In the genomic region with DNA sequence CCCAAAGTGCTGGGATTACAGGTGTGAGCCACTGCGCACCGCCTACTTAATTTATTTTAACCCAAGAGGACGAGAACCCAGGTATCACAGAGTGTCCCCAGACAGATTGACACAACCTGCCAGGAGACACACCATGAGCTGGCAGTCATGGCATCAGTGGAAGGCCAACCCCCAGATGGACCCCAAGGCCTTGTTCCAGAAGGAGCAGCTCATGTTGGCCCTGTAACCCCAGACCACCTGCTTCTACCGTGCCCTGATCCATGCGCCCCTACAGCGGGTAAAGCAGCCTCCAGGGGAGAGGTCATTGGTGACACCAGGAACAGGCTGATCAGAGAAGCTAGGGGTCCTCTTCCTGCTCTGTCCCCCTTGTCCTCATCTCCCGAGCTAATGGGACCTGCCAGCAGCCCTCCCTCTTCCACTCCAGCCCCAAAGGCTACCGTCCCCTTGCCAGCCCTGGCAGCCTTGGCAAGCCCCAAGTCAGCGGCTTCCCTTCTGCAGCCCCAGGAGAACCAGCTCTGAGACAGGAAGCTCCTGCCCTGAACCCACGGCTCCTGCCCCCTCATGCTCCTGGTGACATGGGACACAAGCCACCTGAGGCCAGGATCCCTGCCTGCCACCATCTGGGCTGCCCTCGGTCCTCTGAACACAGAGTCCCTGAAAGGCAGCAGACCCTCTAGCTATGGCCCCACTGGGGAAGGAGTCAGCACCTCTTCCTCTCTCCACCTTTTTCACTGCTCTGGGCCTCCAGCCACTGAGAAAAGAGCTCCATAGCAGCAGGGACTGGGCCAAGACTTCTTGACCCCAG, we compare ENCODE assay signal across 22 cellular contexts. TPM values are rescaled to one million over a fixed set of nuclear protein-coding genes. Genes with fewer than 3 reads are reported as not detected.
"Had no signal": no experiment of that assay in that cellular context is flagged by ENCODE, and none has a peak within 500 bp of the region (broad histone marks: within the 10 kb centered on the region; RNA-seq: fewer than 3 reads in every experiment).

No MANE protein-coding gene starts in this region.

- H3K27ac Mint-ChIP-seq: activated naive CD8-positive, alpha-beta T cell; activated T-helper 1 cell treated with anti-CD3 and anti-CD28 coated beads, Interleukin-12 subunit alpha, Interleukin-12 subunit beta, Interleukin-2, Interleukin-4 antibody, amounts not matched to agents 30 ng/mL and 10 ng/mL and 1 ng/mL, durations not matched to agents 14 hours and 24 hours and 36 hours; memory B cell; stimulated activated naive B cell treated with anti-CD40 and anti-IgM and Interleukin-4, amounts not matched to agents 10 μg/mL and 1 μg/mL and 100 μg/mL, for 72 hours had no signal

- H3K4me1 ChIP-seq: colonic mucosa, gastrocnemius medialis had no signal

- H3K36me3 Mint-ChIP-seq: activated naive CD8-positive, alpha-beta T cell; memory B cell; stimulated activated naive B cell treated with anti-CD40 and anti-IgM and Interleukin-4, amounts not matched to agents 10 μg/mL and 1 μg/mL and 100 μg/mL, for 72 hours had no signal

- H3K36me3 ChIP-seq: colonic mucosa, gastrocnemius medialis had no signal

- DNase-seq: activated CD4-positive, alpha-beta T cell treated with anti-CD3 and anti-CD28 coated beads for 1 hour; amygdala; body of pancreas; caudate nucleus; colonic mucosa; erythroblast; gastrocnemius medialis; head of caudate nucleus; stimulated activated CD4-positive, alpha-beta T cell treated with anti-CD3 and anti-CD28 coated beads, Interleukin-4, amount 100 ng/mL, for 4 hours; stimulated activated naive B cell treated with anti-CD40 and anti-IgM and Interleukin-4, amounts not matched to agents 10 μg/mL and 1 μg/mL and 100 μg/mL, for 72 hours; thyroid gland had no signal

- H3K4me3 ChIP-seq: body of pancreas, colonic mucosa, gastrocnemius medialis, thyroid gland had no signal

- H3K9me3 Mint-ChIP-seq: activated T-helper 1 cell treated with anti-CD3 and anti-CD28 coated beads, Interleukin-12 subunit alpha, Interleukin-12 subunit beta, Interleukin-2, Interleukin-4 antibody, amounts not matched to agents 30 ng/mL and 10 ng/mL and 1 ng/mL, durations not matched to agents 14 hours and 24 hours and 36 hours; memory B cell; stimulated activated naive B cell treated with anti-CD40 and anti-IgM and Interleukin-4, amounts not matched to agents 10 μg/mL and 1 μg/mL and 100 μg/mL, for 72 hours had no signal

- H3K27me3 ChIP-seq: body of pancreas, colonic mucosa, thyroid gland had no signal

- H3K27ac ChIP-seq: body of pancreas, colonic mucosa, gastrocnemius medialis, thyroid gland had no signal

- H3K4me3 Mint-ChIP-seq: activated naive CD8-positive, alpha-beta T cell; activated T-helper 1 cell treated with anti-CD3 and anti-CD28 coated beads, Interleukin-12 subunit alpha, Interleukin-12 subunit beta, Interleukin-2, Interleukin-4 antibody, amounts not matched to agents 30 ng/mL and 10 ng/mL and 1 ng/mL, durations not matched to agents 14 hours and 24 hours and 36 hours; memory B cell; stimulated activated naive B cell treated with anti-CD40 and anti-IgM and Interleukin-4, amounts not matched to agents 10 μg/mL and 1 μg/mL and 100 μg/mL, for 72 hours had no signal

- ATAC-seq: body of pancreas; gastrocnemius medialis; left lobe of liver; sciatic nerve; stimulated activated naive B cell treated with anti-CD40 and anti-IgM and Interleukin-4, amounts not matched to agents 10 μg/mL and 1 μg/mL and 100 μg/mL, for 72 hours had no signal

- H3K9me3 ChIP-seq: body of pancreas, colonic mucosa, gastrocnemius medialis, thyroid gland had no signal

- H3K27me3 Mint-ChIP-seq: activated naive CD8-positive, alpha-beta T cell; memory B cell had no signal

RNA-seq across cellular contexts. Expression of gene SULT1A1, which starts 6.3 kb away (rescaled TPM):
- polyA plus RNA-seq: neural cell had no signal

RNA-seq across cellular contexts. Expression of gene SULT1A2, which starts 6.7 kb away (rescaled TPM):
- polyA plus RNA-seq: keratinocyte, neural cell had no signal

RNA-seq across cellular contexts. Expression of gene NPIPB8, which starts 34.3 kb away (rescaled TPM):
- total RNA-seq: osteocyte, pulmonary artery endothelial cell, subcutaneous adipose tissue had no signal
- polyA plus RNA-seq: neural cell, urinary bladder had no signal
